In genomic region chr11:59553323-59553722, GRCh38 we compare ENCODE assay signal across 20 cellular contexts. TPM values are rescaled to one million over a fixed set of nuclear protein-coding genes. Genes with fewer than 3 reads are reported as not detected.
A peak's percentile ranks its signal among the peaks of the same experiment; 100 is the strongest.
DNase-seq lines count a peak whose midpoint lies in the region; FAIRE-seq and TF ChIP-seq lines count a peak whose summit lies in the region.
"Had no signal": no experiment of that assay in that cellular context is flagged by ENCODE, and none has a peak within 500 bp of the region (broad histone marks: within the 10 kb centered on the region; RNA-seq: fewer than 3 reads in every experiment).

No MANE protein-coding gene starts in this region.

- no peak overlapping the region for H2BK20ac ChIP-seq in H9 (ENCODE audit: low read depth, low read length, poor library complexity, severe bottlenecking)

- peak; percentile 36 for DNase-seq in H9
- DNase-seq in adrenal gland: peak in 1 of 7 donors; percentile 9
- DNase-seq in neural crest cell (ENCODE audit: low read depth, low spot score): no peak
- no peak for DNase-seq in GM19239 (ENCODE audit: insufficient read length, low spot score)
- DNase-seq in suprapubic skin (ENCODE audit: low spot score in 2 of 2): no peak
- DNase-seq in A673 (ENCODE audit: low spot score): no peak
- DNase-seq: ACHN; CD8-positive, alpha-beta T cell; DMS79 treated with DMSO at 0.1 percent for 48 hours; GM23248; Kasumi-1; NCI-H1417; NCI-H187 treated with DMSO at 0.1 percent for 48 hours; NCI-H748 treated with DMSO at 0.1 percent for 48 hours; OCI-M1; RPMI8226 had no signal

- no peak overlapping the region; a peak in 1 of 22 replicates for H3K9ac ChIP-seq in BLaER1 treated with 17β-estradiol and CSF1 and Interleukin-3, amounts not matched to agents 10 nM and 100 nM
- no peak overlapping the region for H3K9ac ChIP-seq in H9 (ENCODE audit: extremely low read depth, insufficient read length, low read length)
- H3K9ac ChIP-seq: GM23248 had no signal

- H3K14ac ChIP-seq in H9 (ENCODE audit: insufficient read depth, low read length): no peak overlapping the region

- H3K4me2 ChIP-seq in BLaER1 treated with 17β-estradiol and CSF1 and Interleukin-3, amounts not matched to agents 10 nM and 100 nM: peak overlapping the region; percentile 56 to 86 (median 72)
- H3K4me2 ChIP-seq in H9 (ENCODE audit: insufficient read depth, insufficient read length, low read length): peak overlapping the region; percentile 92

- H2BK5ac ChIP-seq in H9 (ENCODE audit: insufficient read length, low read length): no peak overlapping the region

- no peak overlapping the region for H4K8ac ChIP-seq in H9 (replicated peaks; ENCODE audit: insufficient read length, low read depth, low read length)

- H3T11ph ChIP-seq in H9 (ENCODE audit: low read length): no peak overlapping the region

- no peak overlapping the region for H3K18ac ChIP-seq in H9 (ENCODE audit: insufficient read length, low read depth, low read length)

- FAIRE-seq in GM19239 (lab: Jason Lieb, UNC): no peak
- FAIRE-seq: D721Med had no signal

- TF ChIP-seq CTCF in H9 (conservative IDR thresholded peaks at IDR 0.05) (no peak), adrenal gland (IDR thresholded peaks at IDR 0.05) (no peak), neural crest cell (conservative IDR thresholded peaks at IDR 0.05) (no peak), suprapubic skin (IDR thresholded peaks at IDR 0.05) (no peak), A673 (conservative IDR thresholded peaks at IDR 0.05; ENCODE audit: low read depth, low read length) (no peak)

- no peak overlapping the region for H2AK5ac ChIP-seq in H9 (ENCODE audit: insufficient read length, low read length)

- H2BK15ac ChIP-seq in H9 (ENCODE audit: low read depth, low read length): no peak overlapping the region

- no peak overlapping the region for H3K56ac ChIP-seq in H9 (ENCODE audit: insufficient read length, low read depth, low read length)

- peak overlapping the region in 8 of 11 experiments; percentile 2 to 71 (median 64); a peak in 13 of 22 replicates for H3K27ac ChIP-seq in BLaER1 treated with 17β-estradiol and CSF1 and Interleukin-3, amounts not matched to agents 10 nM and 100 nM
- H3K27ac ChIP-seq in H9 (ENCODE audit: insufficient read length, low read depth, low read length) (no peak overlapping the region), adrenal gland (peak overlapping the region; percentile 53 to 89 (median 86)), suprapubic skin (no peak overlapping the region), A673 (ENCODE audit: low read depth, low read length, poor library complexity, severe bottlenecking) (no peak overlapping the region)
- H3K27ac ChIP-seq: GM23248 had no signal

- BruUV-seq in A673 (replicated peaks; lab: Mats Ljungman, UMichigan): no TSS peak

- H3K9me3 Mint-ChIP-seq in H9 (peaks cover 2 to 8% of the 10 kb centered on the region in 2 experiments; a peak in 2 of 5 replicates), neural crest cell (no peaks in the 10 kb centered on the region)
- H3K9me3 Mint-ChIP-seq: CD8-positive, alpha-beta T cell had no signal

- H4K20me1 ChIP-seq in BLaER1 treated with 17β-estradiol and CSF1 and Interleukin-3, amounts not matched to agents 10 nM and 100 nM: no peaks in the 10 kb centered on the region
- no peaks in the 10 kb centered on the region for H4K20me1 ChIP-seq in H9 (ENCODE audit: control insufficient read depth, insufficient read depth, insufficient read length)

- no peak for TF ChIP-seq POLR2A in adrenal gland (IDR thresholded peaks at IDR 0.05)
- TF ChIP-seq POLR2A in suprapubic skin (IDR thresholded peaks at IDR 0.05): no peak

- H3K4me1 ChIP-seq in BLaER1 treated with 17β-estradiol and CSF1 and Interleukin-3, amounts not matched to agents 10 nM and 100 nM: peaks cover 25 to 70% (median 51%) of the 10 kb centered on the region in 10 experiments
- H3K4me1 ChIP-seq in H9 (ENCODE audit: insufficient read depth, low read length): 0 out of 2 replicates have a peak, but pooled peaks cover 4% of the 10 kb centered on the region
- H3K4me1 ChIP-seq in adrenal gland (replicated peaks in 1 of 2): peaks cover 4 to 45% of the 10 kb centered on the region in 2 donors
- peaks cover 39% of the 10 kb centered on the region for H3K4me1 ChIP-seq in suprapubic skin
- H3K4me1 ChIP-seq in A673 (ENCODE audit: insufficient read depth, low read length, poor library complexity, severe bottlenecking): peaks cover 14% of the 10 kb centered on the region

- H3K4me3 Mint-ChIP-seq in H9: peak overlapping the region in 1 of 2 experiments; percentile 84; a peak in 4 of 5 replicates
- peak overlapping the region; percentile 33 for H3K4me3 Mint-ChIP-seq in neural crest cell

- 0 out of 22 replicates have a peak, but pooled peaks cover 0 to 7% (median 0%) of the 10 kb centered on the region in 11 experiments for H3K9me3 ChIP-seq in BLaER1 treated with 17β-estradiol and CSF1 and Interleukin-3, amounts not matched to agents 10 nM and 100 nM (replicated peaks in 1 of 11)
- no peaks in the 10 kb centered on the region for H3K9me3 ChIP-seq in H9 (ENCODE audit: control insufficient read depth, low read depth, low read length)
- H3K9me3 ChIP-seq in adrenal gland (replicated peaks in 1 of 3): no peaks in the 10 kb centered on the region
- H3K9me3 ChIP-seq in suprapubic skin: no peaks in the 10 kb centered on the region
- H3K9me3 ChIP-seq in A673 (ENCODE audit: low read depth, low read length, poor library complexity, severe bottlenecking): no peaks in the 10 kb centered on the region

- no peak overlapping the region for H4K5ac ChIP-seq in H9 (ENCODE audit: insufficient read length, low read depth, low read length)

- no peak overlapping the region for H3K4me3 ChIP-seq in BLaER1 treated with 17β-estradiol and CSF1 and Interleukin-3, amounts not matched to agents 10 nM and 100 nM
- H3K4me3 ChIP-seq in adrenal gland: no peak overlapping the region
- H3K4me3 ChIP-seq in suprapubic skin: no peak overlapping the region
- H3K4me3 ChIP-seq in A673 (ENCODE audit: low read depth, low read length, poor library complexity, severe bottlenecking): no peak overlapping the region
- H3K4me3 ChIP-seq: GM23248 had no signal

- intact Hi-C loops in adrenal gland (cut with DNase I) (loop anchor here in 1 of 2 donors (5.0 kb wide), 1 partner anchor 64 kb away; the partner anchor contains the start of gene OSBP), A673 (cut with micrococcal nuclease; ENCODE audit: unreplicated experiment) (loop anchor here (5.0 to 10.0 kb wide), 2 partner anchors 64 to 359 kb away; partner anchors contain the start of gene OSBP)

- H3K23me2 ChIP-seq in H9 (ENCODE audit: insufficient read length, low read depth, low read length, poor library complexity, severe bottlenecking): peaks cover 20% of the 10 kb centered on the region

- H3K27me3 Mint-ChIP-seq in H9 (ENCODE audit: low read depth) (peaks cover 20% of the 10 kb centered on the region), neural crest cell (ENCODE audit: low read depth) (peaks cover 55% of the 10 kb centered on the region)

- H3K36me3 ChIP-seq in BLaER1 treated with 17β-estradiol and CSF1 and Interleukin-3, amounts not matched to agents 10 nM and 100 nM: no peaks in the 10 kb centered on the region
- H3K36me3 ChIP-seq in adrenal gland (replicated peaks in 1 of 2) (no peaks in the 10 kb centered on the region), suprapubic skin (no peaks in the 10 kb centered on the region), A673 (ENCODE audit: insufficient read depth, low read length, poor library complexity, severe bottlenecking) (no peaks in the 10 kb centered on the region)

- H3K4me1 Mint-ChIP-seq in H9 (peaks cover 15 to 21% of the 10 kb centered on the region in 2 experiments), neural crest cell (peaks cover 58% of the 10 kb centered on the region)

- H3K79me2 ChIP-seq in H9 (ENCODE audit: insufficient read depth, low read length): no peaks in the 10 kb centered on the region

- CTCF ChIA-PET in A673 (lab: Charles Lee): no interaction called here

- WGBS in H9 (ENCODE audit: extremely low coverage, insufficient read length, low lambda C conversion rate): no CpG with 5 or more reads among the region's 21 CpGs
- WGBS in adrenal gland, 4 donors: 92 to 96% (median 94%) methylated on average over 21 of the region's 21 CpGs
- WGBS in suprapubic skin: 95% methylated on average over 21 of the region's 21 CpGs

- no peak overlapping the region for H2AFZ ChIP-seq in H9 (ENCODE audit: low read length)
- H2AFZ ChIP-seq: GM23248 had no signal

- TF ChIP-seq EP300 in suprapubic skin (IDR thresholded peaks at IDR 0.05): no peak

- peaks cover 0 to 27% (median 18%) of the 10 kb centered on the region in 11 experiments; a peak in 13 of 22 replicates for H3K27me3 ChIP-seq in BLaER1 treated with 17β-estradiol and CSF1 and Interleukin-3, amounts not matched to agents 10 nM and 100 nM
- H3K27me3 ChIP-seq in H9 (ENCODE audit: insufficient read depth, low read length) (no peaks in the 10 kb centered on the region), adrenal gland (no peaks in the 10 kb centered on the region), suprapubic skin (no peaks in the 10 kb centered on the region), A673 (replicated peaks; ENCODE audit: insufficient read depth, low read depth, low read length, poor library complexity) (no peaks in the 10 kb centered on the region)

- H3K23ac ChIP-seq in H9 (ENCODE audit: insufficient read length, low read depth, low read length): no peak overlapping the region

- POLR2A ChIA-PET in A673 (lab: Charles Lee; ENCODE audit: low non-redundant PET): no interaction called here

- no peak overlapping the region for H2BK120ac ChIP-seq in H9 (ENCODE audit: low read depth, low read length, poor library complexity, severe bottlenecking)

- H3K27ac Mint-ChIP-seq in H9 (no peak overlapping the region; a peak in 1 of 7 replicates), neural crest cell (ENCODE audit: unreplicated experiment) (no peak overlapping the region)

- no peak overlapping the region for H4K91ac ChIP-seq in H9 (ENCODE audit: insufficient read length, low read depth, low read length)

- no peaks in the 10 kb centered on the region for H3K79me1 ChIP-seq in H9 (ENCODE audit: insufficient read depth, low read depth, low read length, poor library complexity, severe bottlenecking)

- H3K36me3 Mint-ChIP-seq in H9 (ENCODE audit: insufficient read depth in 1 of 3, low read depth in 3 of 3) (no peaks in the 10 kb centered on the region; a peak in 2 of 7 replicates), neural crest cell (ENCODE audit: low read depth) (peaks cover 10% of the 10 kb centered on the region)

- H3K4ac ChIP-seq in H9 (ENCODE audit: low read depth, low read length): no peak overlapping the region

- no peak overlapping the region for H2BK12ac ChIP-seq in H9 (ENCODE audit: insufficient read length, low read depth, low read length)

RNA-seq across cellular contexts. Expression of gene OR4D9, which starts 42.0 kb away (rescaled TPM):
- not detected in 2 replicates for total RNA-seq in H9 (2021)
- not detected for total RNA-seq in adrenal gland
- polyA plus RNA-seq in adrenal gland: not detected
- total RNA-seq in neural crest cell: not detected in 2 replicates
- total RNA-seq in suprapubic skin: not detected
- total RNA-seq in A673 (2021): not detected in 2 replicates
- total RNA-seq: CD8-positive, alpha-beta T cell; G401; GM23248; NCI-H460 had no signal
- polyA plus RNA-seq: GM23248 had no signal

RNA-seq across cellular contexts. Expression of gene OR4D11, which starts 49.9 kb away (rescaled TPM):
- not detected in 2 replicates for total RNA-seq in H9 (2021)
- not detected for total RNA-seq in adrenal gland
- not detected for polyA plus RNA-seq in adrenal gland
- not detected in 2 replicates for total RNA-seq in neural crest cell
- not detected for total RNA-seq in suprapubic skin
- not detected in 2 replicates for total RNA-seq in A673 (2021)
- total RNA-seq: CD8-positive, alpha-beta T cell; G401; GM23248; NCI-H460 had no signal
- polyA plus RNA-seq: GM23248 had no signal

Comparison
In these comparisons a context has a peak if more than half of its experiments do, and no peak if none do; other contexts are left out.
1. H3K27ac ChIP-seq: peak in BLaER1 treated with 17β-estradiol and CSF1 and Interleukin-3, amounts not matched to agents 10 nM and 100 nM (8 of 11) and adrenal gland (5 of 5); none in H9 (single experiment), suprapubic skin (single experiment) and A673 (single experiment).